8 cellular contexts compared by ENCODE assay signal in genomic region chr20:297925-298754, GRCh38. TPM values are rescaled to one million over a fixed set of nuclear protein-coding genes. Genes with fewer than 3 reads are reported as not detected.
DNase-seq lines count a peak whose midpoint lies in the region; ATAC-seq, FAIRE-seq and TF ChIP-seq lines count a peak whose summit lies in the region.

No MANE protein-coding gene starts in this region.

- TF ChIP-seq POLR2A in A549 (IDR thresholded peaks at IDR 0.05; ENCODE audit: low read length) (peak; percentile 54; the same call in 1 of the 2 replicates), right lobe of liver (IDR thresholded peaks at IDR 0.05) (no peak)

- peak; percentile 18 for FAIRE-seq in A549 (lab: Jason Lieb, UNC)

- peaks cover 31% of the 10 kb centered on the region for H3K36me3 Mint-ChIP-seq in activated CD4-positive, alpha-beta T cell treated with anti-CD3 and anti-CD28 coated beads for 36 hours (ENCODE audit: low read depth)

- H3K4me3 Mint-ChIP-seq in activated CD4-positive, alpha-beta T cell treated with anti-CD3 and anti-CD28 coated beads for 36 hours = peak overlapping the region; percentile 100

- H3K4me1 ChIP-seq in A549 (peaks cover 33% of the 10 kb centered on the region), right lobe of liver (peaks cover 0 to 33% (median 9%) of the 10 kb centered on the region in 4 donors)

- ATAC-seq in A549 (peak; percentile 53 to 58), GM18517 (IDR thresholded peaks at IDR 0.05; ENCODE audit: unreplicated experiment) (peak; percentile 15), HG02981 (IDR thresholded peaks at IDR 0.05; ENCODE audit: unreplicated experiment) (peak; percentile 18), right lobe of liver (peak; percentile 61 to 71 (median 66))
- ATAC-seq in activated CD4-positive, alpha-beta T cell treated with anti-CD3 and anti-CD28 coated beads for 36 hours = peak; percentile 40

- no peaks in the 10 kb centered on the region for H3K27me3 ChIP-seq in dorsolateral prefrontal cortex
- no peaks in the 10 kb centered on the region for H3K27me3 ChIP-seq in right lobe of liver

- no peaks in the 10 kb centered on the region for H3K27me3 Mint-ChIP-seq in activated CD4-positive, alpha-beta T cell treated with anti-CD3 and anti-CD28 coated beads for 36 hours

- CTCF ChIA-PET in A549 (lab: Yijun Ruan, JAX) = interaction anchor here (1.0 to 11.0 kb wide), 3 partner anchors 11 to 55 kb away, joined by 4 to 111 read pairs (median 5); no protein-coding TSS in a partner anchor
- CTCF ChIA-PET in activated CD4-positive, alpha-beta T cell treated with anti-CD3 and anti-CD28 coated beads for 36 hours (lab: Charles Lee) = interaction anchor here (0.9 to 6.1 kb wide), 6 partner anchors 10 to 39 kb away, joined by 3 to 40 read pairs (median 4); no protein-coding TSS in a partner anchor

- peak overlapping the region; percentile 99 for H3K27ac Mint-ChIP-seq in activated CD4-positive, alpha-beta T cell treated with anti-CD3 and anti-CD28 coated beads for 36 hours

- WGBS in A549 (ENCODE audit: missing lambda C conversion rate) = 2% methylated on average over 52 of the region's 74 CpGs
- 0% methylated on average over 2 of the region's 74 CpGs for WGBS in right lobe of liver (ENCODE audit: insufficient coverage, low coverage, low lambda C conversion rate, missing lambda C conversion rate)

- TF ChIP-seq RAD21 in A549 (conservative IDR thresholded peaks at IDR 0.05 in 1 of 2, IDR thresholded peaks at IDR 0.05 in 1 of 2) = no peak

- H3K4me1 Mint-ChIP-seq in activated CD4-positive, alpha-beta T cell treated with anti-CD3 and anti-CD28 coated beads for 36 hours = peaks cover 52% of the 10 kb centered on the region

- no peaks in the 10 kb centered on the region for H3K9me3 Mint-ChIP-seq in activated CD4-positive, alpha-beta T cell treated with anti-CD3 and anti-CD28 coated beads for 36 hours (ENCODE audit: low read depth)

- H3K27ac ChIP-seq in A549 = peak overlapping the region; percentile 95 to 97
- H3K27ac ChIP-seq in dorsolateral prefrontal cortex = peak overlapping the region; percentile 88 to 100 (median 98)
- peak overlapping the region; percentile 94 to 100 (median 99) for H3K27ac ChIP-seq in right lobe of liver

- intact Hi-C loops in activated CD4-positive, alpha-beta T cell treated with anti-CD3 and anti-CD28 coated beads for 36 hours (cut with DNase I, micrococcal nuclease) = loop anchor here (1.0 kb wide), 5 partner anchors 12 to 245 kb away; partner anchors contain the start of genes CSNK2A1 (in 1 of the 2) and RBCK1 (in 1 of the 2)
- intact Hi-C loops in dorsolateral prefrontal cortex (cut with DNase I) (loop anchor here in 1 of 2 donors (1.0 kb wide), 1 partner anchor 28 kb away; no protein-coding TSS in a partner anchor), right lobe of liver (cut with DNase I) (no loop called here)

- H3K4me2 ChIP-seq in A549 = peak overlapping the region; percentile 84

- TF ChIP-seq EP300 in A549 (IDR thresholded peaks at IDR 0.05) = no peak

- TF ChIP-seq CTCF in A549 (IDR thresholded peaks at IDR 0.05) (no peak), dorsolateral prefrontal cortex (IDR thresholded peaks at IDR 0.05 in 54 of 56, conservative IDR thresholded peaks at IDR 0.05 in 2 of 56; ENCODE audit: low read depth in 1 of 56, partially characterized antibody in 56 of 56) (no peak), right lobe of liver (IDR thresholded peaks at IDR 0.05) (no peak)

- DNase-seq in A549 (ENCODE audit: low read depth in 1 of 2, low spot score in 1 of 2) (peak; percentile 59 to 83), NCI-H2196 treated with DMSO at 0.1 percent for 48 hours (lab: John Stamatoyannopoulos, UW; ENCODE audit: unreplicated experiment) (peak; percentile 30), dorsolateral prefrontal cortex (peak in 9 of 10 donors; percentile 36 to 73 (median 47)), right lobe of liver (peak; percentile 73 to 82 (median 80))
- DNase-seq in activated CD4-positive, alpha-beta T cell treated with anti-CD3 and anti-CD28 coated beads for 36 hours = peak; percentile 72
- DNase-seq in stimulated activated CD4-positive, alpha-beta T cell treated with anti-CD3 and anti-CD28 coated beads, Interleukin-4, amount 100 ng/mL, for 4 hours = peak; percentile 31 to 32

- H3K4me3 ChIP-seq in A549 (peak overlapping the region; percentile 75), dorsolateral prefrontal cortex (peak overlapping the region; percentile 61 to 97 (median 90)), right lobe of liver (peak overlapping the region; percentile 63 to 99 (median 89))

- no peaks in the 10 kb centered on the region for H3K9me3 ChIP-seq in A549
- H3K9me3 ChIP-seq in right lobe of liver = no peaks in the 10 kb centered on the region

- no peaks in the 10 kb centered on the region for H3K36me3 ChIP-seq in right lobe of liver

- POLR2A ChIA-PET in A549 (lab: Yijun Ruan, JAX) = interaction anchor here (0.7 to 6.0 kb wide), 5 partner anchors 11 to 48 kb away, joined by 3 to 69 read pairs (median 3); partner anchors contain the start of gene SOX12
- POLR2A ChIA-PET in activated CD4-positive, alpha-beta T cell treated with anti-CD3 and anti-CD28 coated beads for 36 hours (lab: Charles Lee) = interaction anchor here (0.7 to 2.0 kb wide), 2 partner anchors 21 to 27 kb away, joined by 7 to 8 read pairs; partner anchors contain the start of gene SOX12

TF ChIP-seq in A549, 52 proteins besides CTCF, POLR2A, EP300 and RAD21 (continues in another document):
- TF ChIP-seq ZFP36 (IDR thresholded peaks at IDR 0.05; ENCODE audit: borderline replicate concordance, partially characterized antibody) (no peak), PHF8 (IDR thresholded peaks at IDR 0.05; ENCODE audit: borderline replicate concordance, low read depth) (peak; percentile 63), USF2 (IDR thresholded peaks at IDR 0.05) (no peak), GATA3 (IDR thresholded peaks at IDR 0.05; ENCODE audit: borderline replicate concordance) (no peak), BHLHE40 (IDR thresholded peaks at IDR 0.05; ENCODE audit: low read depth, low read length) (no peak)

RNA-seq across cellular contexts. Expression of gene ZCCHC3, which starts 0.8 kb away (rescaled TPM):
- polyA plus RNA-seq in A549 (2011; rRNA removed) (17.4 and 19.8 TPM in 2 replicates), A549 (2017; fragmentation: RNase III; extraction: RNeasy Plus Mini Kit Qiagen cat#74134 plus additional on column Dnase treatment) (16.3 to 17.7 TPM (median 17.3 TPM) in 3 replicates)
- 15.1 and 18.7 TPM in 2 replicates for polyA plus RNA-seq in A549 (2012; cell fraction: cytosol; rRNA removed)
- 14.0 and 15.4 TPM in 2 replicates for polyA plus RNA-seq in A549 (2012; cell fraction: nucleus; rRNA removed)
- 15.2 and 16.3 TPM in 2 replicates for polyA minus RNA-seq in A549 (2011; rRNA and poly(A)+ RNA removed)
- total RNA-seq in activated CD4-positive, alpha-beta T cell treated with anti-CD3 and anti-CD28 coated beads for 36 hours = 10 to 100 TPM; 15.6 to 16.4 TPM
- total RNA-seq in dorsolateral prefrontal cortex (10 to 100 TPM in 119 of 120 experiments, 1 to 10 TPM in 1; 9.8 to 20.7 (median 14.3) TPM), right lobe of liver (1 to 10 TPM; 4.2 to 7.5 (median 5.9) TPM)

RNA-seq across cellular contexts. Expression of gene C20orf96, which starts 7.6 kb away (rescaled TPM):
- polyA plus RNA-seq in A549 (2011; rRNA removed) (23.2 and 23.9 TPM in 2 replicates), A549 (2017; fragmentation: RNase III; extraction: RNeasy Plus Mini Kit Qiagen cat#74134 plus additional on column Dnase treatment) (16.5 to 20.9 TPM (median 20.5 TPM) in 3 replicates)
- polyA plus RNA-seq in A549 (2012; cell fraction: cytosol; rRNA removed) = 15.2 and 16.1 TPM in 2 replicates
- polyA plus RNA-seq in A549 (2012; cell fraction: nucleus; rRNA removed) = 19.9 and 20.0 TPM in 2 replicates
- 13.3 and 14.9 TPM in 2 replicates for polyA minus RNA-seq in A549 (2011; rRNA and poly(A)+ RNA removed)
- 1 to 10 TPM; 7.0 to 8.1 TPM for total RNA-seq in activated CD4-positive, alpha-beta T cell treated with anti-CD3 and anti-CD28 coated beads for 36 hours
- total RNA-seq in dorsolateral prefrontal cortex (10 to 100 TPM in 87 of 120 experiments, 1 to 10 TPM in 33; 5.9 to 19.2 (median 12.2) TPM), right lobe of liver (1 to 10 TPM in 4 of 6 experiments, under 1 TPM in 2; 0.62 to 2.5 (median 1.8) TPM)

RNA-seq across cellular contexts. Expression of gene SOX12, which starts 27.2 kb away (rescaled TPM):
- 7.0 and 7.5 TPM in 2 replicates for polyA plus RNA-seq in A549 (2011; rRNA removed)
- 16.0 and 19.5 TPM in 2 replicates for polyA plus RNA-seq in A549 (2012; cell fraction: cytosol; rRNA removed)
- polyA plus RNA-seq in A549 (2012; cell fraction: nucleus; rRNA removed) = 39.6 and 40.2 TPM in 2 replicates
- 24.6 to 32.8 TPM (median 29.2 TPM) in 3 replicates for polyA plus RNA-seq in A549 (2017; fragmentation: RNase III; extraction: RNeasy Plus Mini Kit Qiagen cat#74134 plus additional on column Dnase treatment)
- polyA minus RNA-seq in A549 (2011; rRNA and poly(A)+ RNA removed) = 6.1 and 6.6 TPM in 2 replicates
- total RNA-seq in activated CD4-positive, alpha-beta T cell treated with anti-CD3 and anti-CD28 coated beads for 36 hours = 1 to 10 TPM; 8.1 to 8.5 TPM
- total RNA-seq in dorsolateral prefrontal cortex = 10 to 100 TPM in 119 of 120 experiments, 1 to 10 TPM in 1; 9.9 to 24.9 (median 16.7) TPM
- total RNA-seq in right lobe of liver = 1 to 10 TPM; 3.6 to 6.4 (median 4.6) TPM

RNA-seq across cellular contexts. Expression of gene DEFB132, which starts 40.6 kb away (rescaled TPM):
- not detected in 2 replicates for polyA plus RNA-seq in A549 (2011; rRNA removed)
- polyA plus RNA-seq in A549 (2012; cell fraction: cytosol; rRNA removed) = not detected in 2 replicates
- polyA plus RNA-seq in A549 (2012; cell fraction: nucleus; rRNA removed) = not detected in 2 replicates
- not detected in 3 replicates for polyA plus RNA-seq in A549 (2017; fragmentation: RNase III; extraction: RNeasy Plus Mini Kit Qiagen cat#74134 plus additional on column Dnase treatment)
- not detected in 2 replicates for polyA minus RNA-seq in A549 (2011; rRNA and poly(A)+ RNA removed)
- not detected for total RNA-seq in activated CD4-positive, alpha-beta T cell treated with anti-CD3 and anti-CD28 coated beads for 36 hours
- total RNA-seq in dorsolateral prefrontal cortex = not detected
- total RNA-seq in right lobe of liver = under 1 TPM in 3 of 6 experiments, not detected in 3; 0.30 to 0.35 (median 0.31) TPM

RNA-seq across cellular contexts. Expression of gene NRSN2, which starts 48.8 kb away (rescaled TPM):
- polyA plus RNA-seq in A549 (2011; rRNA removed) (40.5 and 47.5 TPM in 2 replicates), A549 (2017; fragmentation: RNase III; extraction: RNeasy Plus Mini Kit Qiagen cat#74134 plus additional on column Dnase treatment) (59.6 to 74.8 TPM (median 74.3 TPM) in 3 replicates)
- polyA plus RNA-seq in A549 (2012; cell fraction: cytosol; rRNA removed) = 103 and 115 TPM in 2 replicates
- 84.2 and 135 TPM in 2 replicates for polyA plus RNA-seq in A549 (2012; cell fraction: nucleus; rRNA removed)
- 36.5 and 42.2 TPM in 2 replicates for polyA minus RNA-seq in A549 (2011; rRNA and poly(A)+ RNA removed)
- 1 to 10 TPM; 5.2 to 7.5 TPM for total RNA-seq in activated CD4-positive, alpha-beta T cell treated with anti-CD3 and anti-CD28 coated beads for 36 hours
- total RNA-seq in dorsolateral prefrontal cortex (100 to 1,000 TPM in 114 of 120 experiments, 10 to 100 TPM in 6; 80.4 to 268 (median 159) TPM), right lobe of liver (1 to 10 TPM; 1.3 to 4.1 (median 1.9) TPM)

Comparison
In these comparisons a context has a peak if more than half of its experiments do, and no peak if none do; other contexts are left out.
1. Peak in every context shown above with its lines: DNase-seq, ATAC-seq, H3K4me3 ChIP-seq and H3K27ac ChIP-seq.
2. ATAC-seq: peak in every context shown above with its lines; median percentile 66 in right lobe of liver; 56 in A549; 40 in activated CD4-positive, alpha-beta T cell treated with anti-CD3 and anti-CD28 coated beads for 36 hours; 18 in HG02981; 15 in GM18517.
3. DNase-seq: peak in every context shown above with its lines; median percentile 80 in right lobe of liver; 72 in activated CD4-positive, alpha-beta T cell treated with anti-CD3 and anti-CD28 coated beads for 36 hours; 71 in A549; 47 in dorsolateral prefrontal cortex; 32 in stimulated activated CD4-positive, alpha-beta T cell treated with anti-CD3 and anti-CD28 coated beads, Interleukin-4, amount 100 ng/mL, for 4 hours; 30 in NCI-H2196 treated with DMSO at 0.1 percent for 48 hours.
4. intact Hi-C loops: an anchor here in activated CD4-positive, alpha-beta T cell treated with anti-CD3 and anti-CD28 coated beads for 36 hours (1.0 kb wide); none called in right lobe of liver.